11 cellular contexts compared by ENCODE assay signal in genomic region chr4:48203819-48204218, GRCh38.
DNase-seq lines count a peak whose midpoint lies in the region; ATAC-seq and TF ChIP-seq lines count a peak whose summit lies in the region.
"Had no signal": no experiment of that assay in that cellular context is flagged by ENCODE, and none has a peak within 500 bp of the region (broad histone marks: within the 10 kb centered on the region; RNA-seq: fewer than 3 reads in every experiment).

No MANE protein-coding gene starts in this region.

- no peak overlapping the region for H3K27ac ChIP-seq in left ventricle myocardium inferior (replicated peaks)

- H3K36me3 Mint-ChIP-seq in stimulated activated memory B cell treated with anti-CD40 and anti-IgM and Interleukin-4, amounts not matched to agents 10 μg/mL and 1 μg/mL and 100 μg/mL, for 72 hours, result peaks cover 24% of the 10 kb centered on the region

- DNase-seq in Right ventricle myocardium superior (no peak), left ventricle myocardium inferior (no peak), NCI-H345 (lab: John Stamatoyannopoulos, UW) (no peak), hippocampal formation (lab: John Stamatoyannopoulos, UW) (no peak), HuH-7 (ENCODE audit: low spot score) (no peak)
- DNase-seq: activated CD4-positive, alpha-beta T cell treated with anti-CD3 and anti-CD28 coated beads for 4 hours; activated naive CD8-positive, alpha-beta T cell treated with anti-CD3 and anti-CD28 coated beads, Interleukin-2, amount 50 U/mL, for 24 hours; stimulated activated naive CD4-positive, alpha-beta T cell had no signal

- peak overlapping the region; percentile 12 for H3K4me3 Mint-ChIP-seq in stimulated activated memory B cell treated with anti-CD40 and anti-IgM and Interleukin-4, amounts not matched to agents 10 μg/mL and 1 μg/mL and 100 μg/mL, for 72 hours
- H3K4me3 Mint-ChIP-seq: activated naive CD8-positive, alpha-beta T cell treated with anti-CD3 and anti-CD28 coated beads, Interleukin-2, amount 50 U/mL, for 24 hours had no signal

- no peak overlapping the region for H3K4me3 ChIP-seq in left ventricle myocardium inferior

- H3K36me3 ChIP-seq in left ventricle myocardium inferior, result no peaks in the 10 kb centered on the region

- peaks cover 84% of the 10 kb centered on the region for H3K4me1 Mint-ChIP-seq in stimulated activated memory B cell treated with anti-CD40 and anti-IgM and Interleukin-4, amounts not matched to agents 10 μg/mL and 1 μg/mL and 100 μg/mL, for 72 hours
- H3K4me1 Mint-ChIP-seq: activated naive CD8-positive, alpha-beta T cell treated with anti-CD3 and anti-CD28 coated beads, Interleukin-2, amount 50 U/mL, for 24 hours had no signal

- peaks cover 15% of the 10 kb centered on the region for H3K4me1 ChIP-seq in left ventricle myocardium inferior

- ATAC-seq in Right ventricle myocardium superior (ENCODE audit: poor library complexity), result peak; percentile 71
- peak; percentile 49 for ATAC-seq in HG02678 (IDR thresholded peaks at IDR 0.05; ENCODE audit: unreplicated experiment)
- peak; percentile 15 for ATAC-seq in HG03469 (IDR thresholded peaks at IDR 0.05; ENCODE audit: unreplicated experiment)
- ATAC-seq in stimulated activated memory B cell treated with anti-CD40 and anti-IgM and Interleukin-4, amounts not matched to agents 10 μg/mL and 1 μg/mL and 100 μg/mL, for 72 hours, result peak; percentile 62
- ATAC-seq: activated naive CD8-positive, alpha-beta T cell treated with anti-CD3 and anti-CD28 coated beads, Interleukin-2, amount 50 U/mL, for 24 hours had no signal

- H3K27ac Mint-ChIP-seq in stimulated activated memory B cell treated with anti-CD40 and anti-IgM and Interleukin-4, amounts not matched to agents 10 μg/mL and 1 μg/mL and 100 μg/mL, for 72 hours, result peak overlapping the region; percentile 92
- H3K27ac Mint-ChIP-seq: activated naive CD8-positive, alpha-beta T cell treated with anti-CD3 and anti-CD28 coated beads, Interleukin-2, amount 50 U/mL, for 24 hours had no signal

- intact Hi-C loops in Right ventricle myocardium superior (cut with DNase I), result no loop called here
- intact Hi-C loops in left ventricle myocardium inferior (cut with micrococcal nuclease), result no loop called here

- no peaks in the 10 kb centered on the region for H3K27me3 ChIP-seq in left ventricle myocardium inferior (ENCODE audit: low read depth)

- no peaks in the 10 kb centered on the region for H3K27me3 Mint-ChIP-seq in stimulated activated memory B cell treated with anti-CD40 and anti-IgM and Interleukin-4, amounts not matched to agents 10 μg/mL and 1 μg/mL and 100 μg/mL, for 72 hours
- H3K27me3 Mint-ChIP-seq: activated naive CD8-positive, alpha-beta T cell treated with anti-CD3 and anti-CD28 coated beads, Interleukin-2, amount 50 U/mL, for 24 hours had no signal

- no peak for TF ChIP-seq CTCF in left ventricle myocardium inferior (IDR thresholded peaks at IDR 0.05; ENCODE audit: borderline replicate concordance)

- no peaks in the 10 kb centered on the region for H3K9me3 ChIP-seq in left ventricle myocardium inferior (replicated peaks)

- H3K9me3 Mint-ChIP-seq in stimulated activated memory B cell treated with anti-CD40 and anti-IgM and Interleukin-4, amounts not matched to agents 10 μg/mL and 1 μg/mL and 100 μg/mL, for 72 hours, result no peaks in the 10 kb centered on the region
- H3K9me3 Mint-ChIP-seq: activated naive CD8-positive, alpha-beta T cell treated with anti-CD3 and anti-CD28 coated beads, Interleukin-2, amount 50 U/mL, for 24 hours had no signal

Comparison
In these comparisons a context has a peak if more than half of its experiments do, and no peak if none do; other contexts are left out.
1. ATAC-seq: peak in every context shown above with its lines; median percentile 71 in Right ventricle myocardium superior; 62 in stimulated activated memory B cell treated with anti-CD40 and anti-IgM and Interleukin-4, amounts not matched to agents 10 μg/mL and 1 μg/mL and 100 μg/mL, for 72 hours; 49 in HG02678; 15 in HG03469.